In the genomic region with DNA sequence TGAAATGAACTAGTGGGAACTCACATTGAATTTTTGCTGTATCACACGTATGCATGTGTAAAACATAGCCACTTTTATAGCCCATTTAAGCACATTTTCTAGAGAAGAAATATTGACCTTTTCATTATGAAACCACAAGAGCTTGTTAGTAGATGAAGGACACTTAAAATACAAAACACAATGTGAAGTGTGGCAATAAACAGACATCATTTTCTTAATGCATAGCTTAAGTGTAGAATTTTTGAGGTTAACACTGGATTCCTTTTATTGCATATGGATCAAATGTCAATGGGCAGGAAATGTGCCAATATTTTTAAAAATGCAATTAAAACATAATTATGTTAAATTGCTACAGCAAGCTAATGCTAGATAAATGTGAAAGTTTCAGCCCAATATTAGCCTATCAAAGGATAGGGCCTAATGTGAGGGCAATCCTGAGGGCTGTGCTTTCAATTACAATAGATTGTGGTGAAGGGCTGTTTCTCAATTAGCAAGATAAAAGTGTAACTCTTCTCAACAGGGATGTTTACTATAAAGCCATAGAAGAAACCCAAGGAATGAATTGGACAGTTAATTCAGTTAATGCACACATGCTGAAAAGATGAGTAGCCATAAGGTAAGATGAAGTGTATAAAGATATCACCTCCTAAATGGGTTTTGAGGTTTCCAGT, we compare ENCODE assay signal across 17 cellular contexts.
DNase-seq lines count a peak whose midpoint lies in the region; ATAC-seq, FAIRE-seq and TF ChIP-seq lines count a peak whose summit lies in the region.
"Had no signal": no experiment of that assay in that cellular context is flagged by ENCODE, and none has a peak within 500 bp of the region (broad histone marks: within the 10 kb centered on the region; RNA-seq: fewer than 3 reads in every experiment).

No MANE protein-coding gene starts in this region.

- no peak overlapping the region for H3K4me2 ChIP-seq in astrocyte (ENCODE audit: low read length)

- H3K4me3 Mint-ChIP-seq in astrocyte (ENCODE audit: unreplicated experiment), result no peak overlapping the region
- H3K4me3 Mint-ChIP-seq: CD8-positive, alpha-beta T cell; T-helper 17 cell had no signal

- H3K36me3 ChIP-seq in HAP-1 (replicated peaks) (no peaks in the 10 kb centered on the region; the same call in 1 of the 2 replicates), astrocyte (ENCODE audit: insufficient read depth, low read length) (no peaks in the 10 kb centered on the region), small intestine (ENCODE audit: control insufficient read depth in 2 of 2, insufficient read depth in 2 of 2, low read length in 2 of 2) (no peaks in the 10 kb centered on the region)
- H3K36me3 ChIP-seq: BE2C had no signal

- DNase-seq in DMS79 treated with DMSO at 0.1 percent for 48 hours (lab: John Stamatoyannopoulos, UW) (peak; percentile 52), HAP-1 (ENCODE audit: low spot score in 2 of 2) (peak; percentile 47 to 96), NCI-H2029 treated with DMSO at 0.1 percent for 48 hours (lab: John Stamatoyannopoulos, UW) (peak; percentile 14), astrocyte (ENCODE audit: low read depth) (no peak), small intestine (no peak), C1 segment of cervical spinal cord (lab: John Stamatoyannopoulos, UW) (no peak), dedifferentiated amniotic fluid mesenchymal stem cell (ENCODE audit: extremely low spot score) (no peak)
- DNase-seq: BE2C; CD8-positive, alpha-beta T cell; HCEC 1CT; NCI-H1930; NCI-H226; NCI-H748 treated with DMSO at 0.1 percent for 48 hours; SHP77 treated with DMSO at 0.1 percent for 48 hours; T-helper 17 cell had no signal

- H3K27me3 ChIP-seq in HAP-1 (ENCODE audit: low read depth) (peaks cover 14% of the 10 kb centered on the region), astrocyte (ENCODE audit: insufficient read depth, low read length) (no peaks in the 10 kb centered on the region), small intestine (ENCODE audit: control insufficient read depth in 2 of 2, insufficient read depth in 2 of 2, low read length in 2 of 2) (no peaks in the 10 kb centered on the region)
- H3K27me3 ChIP-seq: BE2C had no signal

- WGBS in small intestine, 3 donors, result 66 to 71% (median 68%) methylated on average over 1 of the region's 1 CpG

- H3K27me3 Mint-ChIP-seq in astrocyte (ENCODE audit: low read depth, unreplicated experiment), result no peaks in the 10 kb centered on the region
- H3K27me3 Mint-ChIP-seq: T-helper 17 cell had no signal

- H4K20me1 ChIP-seq in astrocyte (ENCODE audit: insufficient read depth, low read length), result no peaks in the 10 kb centered on the region

- no peak overlapping the region for H2AFZ ChIP-seq in astrocyte (ENCODE audit: low read depth, low read length)

- no peaks in the 10 kb centered on the region for H3K36me3 Mint-ChIP-seq in astrocyte (ENCODE audit: low read depth, unreplicated experiment)
- H3K36me3 Mint-ChIP-seq: CD8-positive, alpha-beta T cell had no signal

- in situ Hi-C loops in HAP-1 (cut with MboI; ENCODE audit: low sequenced_read_pairs), result no loop called here

- ATAC-seq in GM18520 (IDR thresholded peaks at IDR 0.05; ENCODE audit: unreplicated experiment), result no peak
- ATAC-seq: CD8-positive, alpha-beta T cell; T-helper 17 cell had no signal

- no peak overlapping the region for H3K27ac Mint-ChIP-seq in astrocyte (ENCODE audit: unreplicated experiment)
- H3K27ac Mint-ChIP-seq: CD8-positive, alpha-beta T cell; T-helper 17 cell had no signal

- H3K79me2 ChIP-seq in astrocyte (ENCODE audit: insufficient read depth, low read length), result no peaks in the 10 kb centered on the region

- H3K9me3 ChIP-seq in HAP-1 (no peaks in the 10 kb centered on the region; the same call in 1 of the 2 replicates), astrocyte (ENCODE audit: insufficient read depth, low read depth, low read length) (peaks cover 5% of the 10 kb centered on the region), small intestine (ENCODE audit: control insufficient read depth, low read depth) (no peaks in the 10 kb centered on the region)
- H3K9me3 ChIP-seq: BE2C had no signal

- peak; percentile 26 for FAIRE-seq in astrocyte (lab: Jason Lieb, UNC)
- FAIRE-seq in small intestine (lab: Jason Lieb, UNC), result no peak
- FAIRE-seq: D721Med had no signal

- H3K4me3 ChIP-seq in HAP-1 (no peak overlapping the region), astrocyte (ENCODE audit: insufficient read depth, low read depth, low read length) (no peak overlapping the region), small intestine (ENCODE audit: low read depth in 1 of 2, low read length in 2 of 2) (no peak overlapping the region)

- no peaks in the 10 kb centered on the region for H3K4me1 Mint-ChIP-seq in astrocyte (ENCODE audit: low read depth, unreplicated experiment)
- H3K4me1 Mint-ChIP-seq: T-helper 17 cell had no signal

- H3K9ac ChIP-seq in astrocyte (ENCODE audit: low read length), result no peak overlapping the region

- peaks cover 1% of the 10 kb centered on the region for H3K9me3 Mint-ChIP-seq in astrocyte (ENCODE audit: unreplicated experiment)

- H3K4me1 ChIP-seq in HAP-1 (peaks cover 13% of the 10 kb centered on the region), astrocyte (ENCODE audit: insufficient read depth, low read length) (no peaks in the 10 kb centered on the region), small intestine (ENCODE audit: control insufficient read depth in 2 of 2, insufficient read depth in 1 of 2, low read depth in 1 of 2, low read length in 1 of 2) (no peaks in the 10 kb centered on the region)
- H3K4me1 ChIP-seq: BE2C had no signal

- H3K27ac ChIP-seq in astrocyte (ENCODE audit: low read depth, low read length) (no peak overlapping the region), small intestine (ENCODE audit: low read depth in 1 of 2, low read length in 1 of 2) (no peak overlapping the region)

- no peak for TF ChIP-seq CTCF in astrocyte (IDR thresholded peaks at IDR 0.05; ENCODE audit: insufficient read depth, low read depth, low read length)

Comparison
In these comparisons a context has a peak if more than half of its experiments do, and no peak if none do; other contexts are left out.
1. DNase-seq: peak in DMS79 treated with DMSO at 0.1 percent for 48 hours (single experiment), HAP-1 (2 of 2) and NCI-H2029 treated with DMSO at 0.1 percent for 48 hours (single experiment); none in astrocyte (single experiment), small intestine (single experiment), C1 segment of cervical spinal cord (0 of 14) and dedifferentiated amniotic fluid mesenchymal stem cell (single experiment).